1 cellular context compared by ENCODE assay signal in the genomic region with DNA sequence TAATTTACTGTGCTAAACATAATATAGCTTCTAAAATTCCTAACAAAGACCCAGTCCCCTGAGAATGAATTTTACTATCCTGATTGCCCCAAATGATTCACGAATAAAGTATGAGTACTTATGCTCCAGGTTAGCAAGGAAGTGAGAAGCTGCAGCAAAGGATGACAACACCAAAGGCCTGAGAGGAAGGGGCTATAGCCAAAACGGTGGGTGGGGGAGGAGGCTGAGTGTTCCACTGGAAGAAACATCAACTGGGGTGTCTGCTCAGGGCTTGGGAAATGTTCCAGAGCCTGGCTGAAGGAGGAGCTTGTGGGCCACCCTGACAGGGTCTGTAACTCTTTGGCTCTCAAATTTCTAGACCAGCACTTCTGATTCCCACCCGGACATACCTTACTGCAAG.
TF ChIP-seq lines count a peak whose summit lies in the region.

No MANE protein-coding gene starts in this region.

TF ChIP-seq in GM23338, 12 proteins besides CTCF, POLR2A, EP300 and RAD21 (continued from another document):
- TF ChIP-seq ZNF462 (CRISPR knock-in tag; IDR thresholded peaks at IDR 0.05) (no peak), JUNB (IDR thresholded peaks at IDR 0.05; ENCODE audit: unreplicated experiment) (no peak), EZH2 (IDR thresholded peaks at IDR 0.05; ENCODE audit: low read depth, unreplicated experiment) (no peak)
